Comparison of ENCODE assay signal across 21 cellular contexts in the genomic region with DNA sequence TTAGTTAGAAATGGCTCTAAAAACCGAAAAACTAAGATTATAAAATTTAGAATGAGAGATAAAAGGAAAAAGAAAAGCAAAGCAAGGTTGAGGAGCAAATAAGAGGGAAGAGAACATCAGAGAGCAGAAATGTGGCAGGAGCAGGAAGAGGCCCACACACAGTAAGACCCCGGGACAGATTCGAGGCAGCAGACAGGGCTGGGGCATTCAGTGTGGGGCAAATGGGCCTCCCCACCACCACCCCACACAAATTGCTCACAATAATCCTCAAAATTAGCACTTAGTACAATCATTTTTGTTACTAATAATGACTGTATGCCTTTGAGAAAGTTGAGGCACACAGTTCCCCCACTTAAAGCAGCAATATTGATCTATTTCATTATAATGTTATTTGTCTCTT. TPM values are rescaled to one million over a fixed set of nuclear protein-coding genes. Genes with fewer than 3 reads are reported as not detected.
DNase-seq lines count a peak whose midpoint lies in the region; ATAC-seq and TF ChIP-seq lines count a peak whose summit lies in the region.
"Had no signal": no experiment of that assay in that cellular context is flagged by ENCODE, and none has a peak within 500 bp of the region (broad histone marks: within the 10 kb centered on the region; RNA-seq: fewer than 3 reads in every experiment).

No MANE protein-coding gene starts in this region.

- DNase-seq in left ventricle myocardium inferior (no peak), left cardiac atrium (no peak), dorsolateral prefrontal cortex (no peak), tibial nerve (ENCODE audit: low spot score in 2 of 2) (no peak), ureter (ENCODE audit: low spot score) (no peak), GM19238 (ENCODE audit: insufficient read length, low spot score) (no peak)
- DNase-seq in stimulated activated CD4-positive, alpha-beta T cell treated with anti-CD3 and anti-CD28 coated beads, Interleukin-2, amount 100 ng/mL, for 24 hours: no peak
- DNase-seq: activated naive CD8-positive, alpha-beta T cell treated with anti-CD3 and anti-CD28 coated beads for 36 hours; CD4-positive, CD25-positive, alpha-beta regulatory T cell; effector CD8-positive, alpha-beta T cell; Karpas-422; kidney glomerular epithelial cell; NCI-H146; NK-92 treated with Interleukin-12 subunit alpha and Interleukin-12 subunit beta, amount 100 ng/mL, for 24 hours; SHP77 treated with DMSO at 0.1 percent for 48 hours; T-helper 17 cell had no signal

- H3K9me3 ChIP-seq in left ventricle myocardium inferior (replicated peaks): no peaks in the 10 kb centered on the region
- H3K9me3 ChIP-seq in tibial nerve: no peaks in the 10 kb centered on the region
- H3K9me3 ChIP-seq: HAP-1, mucosa of descending colon had no signal

- H3K27me3 ChIP-seq in left ventricle myocardium inferior (ENCODE audit: low read depth) (no peaks in the 10 kb centered on the region), dorsolateral prefrontal cortex (no peaks in the 10 kb centered on the region), tibial nerve (no peaks in the 10 kb centered on the region)
- H3K27me3 ChIP-seq: cardiac muscle cell had no signal

- intact Hi-C loops in left ventricle myocardium inferior (cut with micrococcal nuclease) (loop anchor here (5.0 to 10.0 kb wide), 2 partner anchors 281 to 318 kb away; no protein-coding TSS in a partner anchor), left cardiac atrium (cut with DNase I) (loop anchor here in 1 of 2 donors (10.0 kb wide), 1 partner anchor 278 kb away; no protein-coding TSS in a partner anchor), dorsolateral prefrontal cortex (cut with DNase I) (loop anchor here (2.0 to 10.0 kb wide), 6 partner anchors 206 to 758 kb away; a partner anchor contains a TSS)

- ATAC-seq in left cardiac atrium: no peak
- ATAC-seq: T-helper 17 cell had no signal

- H3K27ac ChIP-seq in left ventricle myocardium inferior (replicated peaks) (peak overlapping the region; percentile 87), dorsolateral prefrontal cortex (peak overlapping the region; percentile 77 to 97 (median 92)), tibial nerve (peak overlapping the region; percentile 60 to 89 (median 78))

- peak overlapping the region; percentile 84 to 92 (median 90) for H3K27ac Mint-ChIP-seq in nephron
- H3K27ac Mint-ChIP-seq: activated naive CD8-positive, alpha-beta T cell treated with anti-CD3 and anti-CD28 coated beads for 36 hours had no signal

- no peak for TF ChIP-seq POLR2A in tibial nerve (IDR thresholded peaks at IDR 0.05)

- H3K4me1 Mint-ChIP-seq in nephron: peaks cover 66% of the 10 kb centered on the region

- peaks cover 59% of the 10 kb centered on the region for H3K4me1 ChIP-seq in left ventricle myocardium inferior
- peaks cover 0 to 76% (median 18%) of the 10 kb centered on the region in 4 donors for H3K4me1 ChIP-seq in tibial nerve

- H3K36me3 Mint-ChIP-seq in nephron (ENCODE audit: low read depth): no peaks in the 10 kb centered on the region
- H3K36me3 Mint-ChIP-seq: activated naive CD8-positive, alpha-beta T cell treated with anti-CD3 and anti-CD28 coated beads for 36 hours; CD4-positive, CD25-positive, alpha-beta regulatory T cell had no signal

- WGBS in tibial nerve, 2 donors: 44 to 49% methylated on average over 3 of the region's 3 CpGs

- H3K4me3 ChIP-seq in left ventricle myocardium inferior (no peak overlapping the region), dorsolateral prefrontal cortex (peak overlapping the region in 2 of 59 donors; percentile 10 to 19), tibial nerve (no peak overlapping the region)
- H3K4me3 ChIP-seq: cardiac muscle cell, HAP-1, mucosa of descending colon, skin epidermis had no signal

- no peaks in the 10 kb centered on the region for H3K9me3 Mint-ChIP-seq in nephron
- H3K9me3 Mint-ChIP-seq: activated naive CD8-positive, alpha-beta T cell treated with anti-CD3 and anti-CD28 coated beads for 36 hours; CD4-positive, CD25-positive, alpha-beta regulatory T cell had no signal

- no peaks in the 10 kb centered on the region for H3K36me3 ChIP-seq in left ventricle myocardium inferior
- no peaks in the 10 kb centered on the region for H3K36me3 ChIP-seq in tibial nerve
- H3K36me3 ChIP-seq: cardiac muscle cell, HAP-1 had no signal

- TF ChIP-seq EP300 in tibial nerve (IDR thresholded peaks at IDR 0.05): no peak

- peak overlapping the region in 1 of 3 experiments; percentile 5 for H3K4me3 Mint-ChIP-seq in nephron
- H3K4me3 Mint-ChIP-seq: activated naive CD8-positive, alpha-beta T cell treated with anti-CD3 and anti-CD28 coated beads for 36 hours; T-helper 17 cell had no signal

- H3K27me3 Mint-ChIP-seq in nephron (ENCODE audit: low read depth): no peaks in the 10 kb centered on the region

- TF ChIP-seq CTCF in left ventricle myocardium inferior (IDR thresholded peaks at IDR 0.05; ENCODE audit: borderline replicate concordance): no peak
- no peak for TF ChIP-seq CTCF in dorsolateral prefrontal cortex (IDR thresholded peaks at IDR 0.05 in 54 of 56, conservative IDR thresholded peaks at IDR 0.05 in 2 of 56; ENCODE audit: low read depth in 1 of 56, partially characterized antibody in 56 of 56)
- TF ChIP-seq CTCF in nephron (IDR thresholded peaks at IDR 0.05; ENCODE audit: unreplicated experiment in 3 of 3): no peak
- TF ChIP-seq CTCF in tibial nerve (IDR thresholded peaks at IDR 0.05): no peak

RNA-seq across cellular contexts. Expression of a gene that starts 17.1 kb away (rescaled TPM):
- total RNA-seq in left ventricle myocardium inferior: 5.9 TPM
- total RNA-seq in left cardiac atrium: 1 to 10 TPM; 3.7 to 5.4 TPM
- 10 to 100 TPM in 51 of 120 experiments, 1 to 10 TPM in 69; 3.1 to 27.1 (median 9.2) TPM for total RNA-seq in dorsolateral prefrontal cortex
- 1 to 10 TPM; 1.6 to 8.1 (median 5.3) TPM for total RNA-seq in tibial nerve
- 72.1 TPM for total RNA-seq in ureter
- total RNA-seq: activated naive CD8-positive, alpha-beta T cell treated with anti-CD3 and anti-CD28 coated beads for 36 hours; CD4-positive, CD25-positive, alpha-beta regulatory T cell had no signal
